8 cellular contexts compared by ENCODE assay signal in genomic region chr1:143720087-143721023, GRCh38.
DNase-seq lines count a peak whose midpoint lies in the region; ATAC-seq and TF ChIP-seq lines count a peak whose summit lies in the region.

No MANE protein-coding gene starts in this region.

- H3K36me3 ChIP-seq in IMR-90 (ENCODE audit: control insufficient read depth, insufficient read depth, low read length): no peaks in the 10 kb centered on the region
- no peaks in the 10 kb centered on the region for H3K36me3 ChIP-seq in lower lobe of right lung
- H3K36me3 ChIP-seq in esophagus muscularis mucosa: no peaks in the 10 kb centered on the region

- no peak overlapping the region for H3K18ac ChIP-seq in IMR-90 (ENCODE audit: low read depth, low read length)

- ATAC-seq in IMR-90 (ENCODE audit: low read depth): no peak
- ATAC-seq in lower lobe of right lung: peak; percentile 63 to 64
- no peak for ATAC-seq in HG02884 (IDR thresholded peaks at IDR 0.05; ENCODE audit: unreplicated experiment)
- no peak for ATAC-seq in GM21447 (IDR thresholded peaks at IDR 0.05; ENCODE audit: unreplicated experiment)

- H3K4ac ChIP-seq in IMR-90 (ENCODE audit: low read depth, low read length): no peak overlapping the region

- H3K4me1 ChIP-seq in IMR-90 (ENCODE audit: control insufficient read depth, insufficient read depth, low read length) (no peaks in the 10 kb centered on the region), lower lobe of right lung (no peaks in the 10 kb centered on the region), esophagus muscularis mucosa (no peaks in the 10 kb centered on the region)

- H2BK20ac ChIP-seq in IMR-90 (ENCODE audit: low read depth, low read length): no peak overlapping the region

- dilution Hi-C loops in IMR-90 (cut with HindIII; ENCODE audit: low sequenced_read_pairs, unreplicated experiment): no loop called here

- H2AK5ac ChIP-seq in IMR-90 (ENCODE audit: low read depth, low read length): no peak overlapping the region

- H3K27me3 ChIP-seq in IMR-90 (ENCODE audit: control insufficient read depth, insufficient read depth, low read length): peaks cover 9% of the 10 kb centered on the region
- H3K27me3 ChIP-seq in lower lobe of right lung (ENCODE audit: low read depth): peaks cover 59% of the 10 kb centered on the region
- H3K27me3 ChIP-seq in esophagus muscularis mucosa: peaks cover 0 to 34% (median 9%) of the 10 kb centered on the region in 4 donors

- H3K4me3 Mint-ChIP-seq in CD14-positive monocyte: peak overlapping the region; percentile 66 to 77
- H3K4me3 Mint-ChIP-seq in activated naive CD8-positive, alpha-beta T cell treated with anti-CD3 and anti-CD28 coated beads for 36 hours: peak overlapping the region; percentile 48

- no peak overlapping the region for H4K8ac ChIP-seq in IMR-90 (ENCODE audit: low read depth in 2 of 2, low read length in 2 of 2)

- no peak overlapping the region for H3K23ac ChIP-seq in IMR-90 (ENCODE audit: low read depth, low read length)

- peak overlapping the region; percentile 13 for H2AFZ ChIP-seq in IMR-90 (replicated peaks; ENCODE audit: low read length, poor library complexity)

- H4K91ac ChIP-seq in IMR-90 (ENCODE audit: insufficient read depth, low read depth, low read length): no peak overlapping the region

- H4K20me1 ChIP-seq in IMR-90 (ENCODE audit: insufficient read depth, low read length): no peaks in the 10 kb centered on the region

- H4K5ac ChIP-seq in IMR-90 (ENCODE audit: low read depth, low read length): no peak overlapping the region

- no peak for TF ChIP-seq POLR2A in IMR-90 (IDR thresholded peaks at IDR 0.05; ENCODE audit: low read depth, low read length)
- no peak for TF ChIP-seq POLR2A in esophagus muscularis mucosa (IDR thresholded peaks at IDR 0.05; ENCODE audit: low read depth)

- no peak overlapping the region for H3K4me3 ChIP-seq in IMR-90 (ENCODE audit: insufficient read depth, low read depth, low read length)
- H3K4me3 ChIP-seq in lower lobe of right lung: peak overlapping the region; percentile 21
- H3K4me3 ChIP-seq in esophagus muscularis mucosa: peak overlapping the region in 1 of 4 donors; percentile 24

- H2BK15ac ChIP-seq in IMR-90 (ENCODE audit: low read depth, low read length): no peak overlapping the region

- DNase-seq in CD14-positive monocyte (ENCODE audit: low spot score) (no peak), IMR-90 (peak; percentile 11), lower lobe of right lung (peak; percentile 63), esophagus muscularis mucosa (ENCODE audit: extremely low spot score) (no peak), germinal center (ENCODE audit: low spot score) (no peak)
- no peak for DNase-seq in activated naive CD8-positive, alpha-beta T cell treated with anti-CD3 and anti-CD28 coated beads for 36 hours

- H2BK5ac ChIP-seq in IMR-90 (ENCODE audit: low read depth, low read length, poor library complexity, severe bottlenecking): no peak overlapping the region

- H3K4me1 Mint-ChIP-seq in CD14-positive monocyte: peaks cover 18% of the 10 kb centered on the region
- no peaks in the 10 kb centered on the region for H3K4me1 Mint-ChIP-seq in activated naive CD8-positive, alpha-beta T cell treated with anti-CD3 and anti-CD28 coated beads for 36 hours

- in situ Hi-C loops in IMR-90 (cut with MboI; ENCODE audit: low sequenced_read_pairs): no loop called here

- no peak for TF ChIP-seq EP300 in esophagus muscularis mucosa (IDR thresholded peaks at IDR 0.05)

- no peak overlapping the region for H3K9ac ChIP-seq in IMR-90 (ENCODE audit: low read depth, low read length)

- CTCF ChIA-PET in IMR-90 (lab: Yijun Ruan, JAX): no interaction called here

- 20% methylated on average over 14 of the region's 24 CpGs; no CpG with 5 or more reads in 1 of the 2 experiments for WGBS in IMR-90 (ENCODE audit: extremely low coverage in 2 of 2, insufficient read length in 1 of 2), 2 experiments
- 9% methylated on average over 23 of the region's 24 CpGs for WGBS in esophagus muscularis mucosa

- H3K9me3 ChIP-seq in IMR-90 (ENCODE audit: control insufficient read depth, insufficient read depth, low read length) (no peaks in the 10 kb centered on the region), lower lobe of right lung (no peaks in the 10 kb centered on the region), esophagus muscularis mucosa (no peaks in the 10 kb centered on the region)

- H2BK120ac ChIP-seq in IMR-90 (ENCODE audit: low read depth, low read length): no peak overlapping the region

- no peak overlapping the region for H3K56ac ChIP-seq in IMR-90 (ENCODE audit: extremely low read depth, insufficient read depth, low read length)

- H3K9me3 Mint-ChIP-seq in CD14-positive monocyte: peaks cover 5 to 22% (median 7%) of the 10 kb centered on the region in 7 donors
- no peaks in the 10 kb centered on the region for H3K9me3 Mint-ChIP-seq in activated naive CD8-positive, alpha-beta T cell treated with anti-CD3 and anti-CD28 coated beads for 36 hours

- no peak overlapping the region for H3K14ac ChIP-seq in IMR-90 (replicated peaks; ENCODE audit: low read depth, low read length)

- no peak for TF ChIP-seq RAD21 in IMR-90 (IDR thresholded peaks at IDR 0.05; ENCODE audit: low read length)

- intact Hi-C loops in CD14-positive monocyte (cut with micrococcal nuclease) (no loop called here), IMR-90 (cut with micrococcal nuclease) (no loop called here), lower lobe of right lung (cut with DNase I) (no loop called here), esophagus muscularis mucosa (cut with DNase I) (no loop called here)

- H3K27me3 Mint-ChIP-seq in CD14-positive monocyte (ENCODE audit: low read depth in 3 of 3): peaks cover 66 to 90% (median 82%) of the 10 kb centered on the region in 3 donors
- peaks cover 44% of the 10 kb centered on the region for H3K27me3 Mint-ChIP-seq in activated naive CD8-positive, alpha-beta T cell treated with anti-CD3 and anti-CD28 coated beads for 36 hours

- H2AK9ac ChIP-seq in IMR-90 (replicated peaks; ENCODE audit: low read depth, low read length, poor library complexity): no peak overlapping the region

- peak overlapping the region in 1 of 7 donors; percentile 85 for H3K27ac Mint-ChIP-seq in CD14-positive monocyte
- no peak overlapping the region for H3K27ac Mint-ChIP-seq in activated naive CD8-positive, alpha-beta T cell treated with anti-CD3 and anti-CD28 coated beads for 36 hours

- TF ChIP-seq CTCF in CD14-positive monocyte (IDR thresholded peaks at IDR 0.05) (no peak), IMR-90 (conservative IDR thresholded peaks at IDR 0.05; ENCODE audit: low read depth, low read length) (no peak), lower lobe of right lung (IDR thresholded peaks at IDR 0.05) (no peak), esophagus muscularis mucosa (IDR thresholded peaks at IDR 0.05) (no peak)

- POLR2A ChIA-PET in IMR-90 (lab: Charles Lee; ENCODE audit: unreplicated experiment): no interaction called here

- H3K27ac ChIP-seq in IMR-90 (ENCODE audit: insufficient read depth, low read length) (no peak overlapping the region), lower lobe of right lung (no peak overlapping the region), esophagus muscularis mucosa (replicated peaks in 1 of 4) (no peak overlapping the region)

- BruUV-seq in IMR-90 (replicated peaks; lab: Mats Ljungman, UMichigan): no TSS peak

- peaks cover 0 to 3% of the 10 kb centered on the region in 2 donors for H3K36me3 Mint-ChIP-seq in CD14-positive monocyte
- no peaks in the 10 kb centered on the region for H3K36me3 Mint-ChIP-seq in activated naive CD8-positive, alpha-beta T cell treated with anti-CD3 and anti-CD28 coated beads for 36 hours

- H3K79me1 ChIP-seq in IMR-90 (ENCODE audit: low read depth in 1 of 2, low read length in 2 of 2): no peaks in the 10 kb centered on the region

- no peaks in the 10 kb centered on the region for H3K9me1 ChIP-seq in IMR-90 (ENCODE audit: insufficient read depth, low read length)

- no peak overlapping the region for H3K4me2 ChIP-seq in IMR-90 (ENCODE audit: low read depth, low read length)

TF ChIP-seq in IMR-90, 13 proteins besides CTCF, POLR2A, EP300 and RAD21:
- TF ChIP-seq RFX5 (IDR thresholded peaks at IDR 0.05; ENCODE audit: low read depth, low read length) (no peak), MXI1 (IDR thresholded peaks at IDR 0.05; ENCODE audit: borderline replicate concordance, low read depth, low read length) (no peak), FOS (IDR thresholded peaks at IDR 0.05; ENCODE audit: low read depth, low read length) (no peak), NFE2L2 (IDR thresholded peaks at IDR 0.05; ENCODE audit: low read depth, low read length) (no peak), SMC3 (IDR thresholded peaks at IDR 0.05; ENCODE audit: low read depth, low read length) (no peak), CEBPB (IDR thresholded peaks at IDR 0.05; ENCODE audit: low read depth, low read length) (no peak), BHLHE40 (IDR thresholded peaks at IDR 0.05; ENCODE audit: low read depth, low read length) (no peak), MAZ (IDR thresholded peaks at IDR 0.05; ENCODE audit: borderline replicate concordance, low read depth, low read length) (no peak), CHD1 (IDR thresholded peaks at IDR 0.05; ENCODE audit: low read depth, low read length) (no peak)
TF ChIP-seq in IMR-90: peak in this region for 0.

Comparison
In these comparisons a context has a peak if more than half of its experiments do, and no peak if none do; other contexts are left out.
1. DNase-seq: peak in IMR-90 (single experiment) and lower lobe of right lung (single experiment); none in CD14-positive monocyte (single experiment), activated naive CD8-positive, alpha-beta T cell treated with anti-CD3 and anti-CD28 coated beads for 36 hours (single experiment), esophagus muscularis mucosa (single experiment) and germinal center (single experiment).
2. ATAC-seq: peak in lower lobe of right lung (2 of 2); none in IMR-90 (single experiment), HG02884 (single experiment) and GM21447 (single experiment).